Comparison of ENCODE assay signal across 19 cellular contexts in genomic region chr10:70601775-70602174, GRCh38. TPM values are rescaled to one million over a fixed set of nuclear protein-coding genes. Genes with fewer than 3 reads are reported as not detected.
DNase-seq lines count a peak whose midpoint lies in the region; ATAC-seq and TF ChIP-seq lines count a peak whose summit lies in the region.
"Had no signal": no experiment of that assay in that cellular context is flagged by ENCODE, and none has a peak within 500 bp of the region (broad histone marks: within the 10 kb centered on the region; RNA-seq: fewer than 3 reads in every experiment).

No MANE protein-coding gene starts in this region.

- H3K36me3 ChIP-seq in effector memory CD4-positive, alpha-beta T cell (ENCODE audit: control insufficient read depth, insufficient read depth, low read length): peaks cover 18% of the 10 kb centered on the region
- peaks cover 2% of the 10 kb centered on the region for H3K36me3 ChIP-seq in thymus (ENCODE audit: control insufficient read depth, insufficient read depth)
- H3K36me3 ChIP-seq in WERI-Rb-1: no peaks in the 10 kb centered on the region
- H3K36me3 ChIP-seq: ascending aorta, pancreas had no signal

- no peaks in the 10 kb centered on the region for H3K27me3 ChIP-seq in effector memory CD4-positive, alpha-beta T cell (replicated peaks; ENCODE audit: control insufficient read depth, insufficient read depth, low read length, poor library complexity, severe bottlenecking)
- H3K27me3 ChIP-seq in thymus (ENCODE audit: control insufficient read depth, insufficient read depth) (no peaks in the 10 kb centered on the region), WERI-Rb-1 (ENCODE audit: insufficient read depth, low read depth, severe bottlenecking) (no peaks in the 10 kb centered on the region)
- H3K27me3 ChIP-seq: ascending aorta, pancreas had no signal

- peak overlapping the region; percentile 95 for H3K27ac Mint-ChIP-seq in activated T-cell treated with anti-CD3 and anti-CD28 coated beads, Interleukin-2, amount 50 U/mL, for 72 hours

- H3K27me3 Mint-ChIP-seq in activated T-cell treated with anti-CD3 and anti-CD28 coated beads, Interleukin-2, amount 50 U/mL, for 72 hours (ENCODE audit: low read depth): no peaks in the 10 kb centered on the region
- H3K27me3 Mint-ChIP-seq: IgD-negative memory B cell had no signal

- H3K36me3 Mint-ChIP-seq in activated T-cell treated with anti-CD3 and anti-CD28 coated beads, Interleukin-2, amount 50 U/mL, for 72 hours (ENCODE audit: insufficient read depth in 2 of 2): peaks cover 3 to 6% of the 10 kb centered on the region in 2 donors
- H3K36me3 Mint-ChIP-seq: IgD-negative memory B cell had no signal

- no peaks in the 10 kb centered on the region for H3K9me3 ChIP-seq in effector memory CD4-positive, alpha-beta T cell (ENCODE audit: control insufficient read depth, low read length)
- H3K9me3 ChIP-seq in thymus (ENCODE audit: control insufficient read depth) (no peaks in the 10 kb centered on the region), WERI-Rb-1 (ENCODE audit: severe bottlenecking) (peaks cover under 1% of the 10 kb centered on the region)
- H3K9me3 ChIP-seq: ascending aorta, pancreas had no signal

- H3K4me1 Mint-ChIP-seq in activated T-cell treated with anti-CD3 and anti-CD28 coated beads, Interleukin-2, amount 50 U/mL, for 72 hours (ENCODE audit: low read depth): peaks cover 39% of the 10 kb centered on the region
- H3K4me1 Mint-ChIP-seq: IgD-negative memory B cell had no signal

- no peak for TF ChIP-seq CTCF in WERI-Rb-1 (IDR thresholded peaks at IDR 0.05; ENCODE audit: low read depth, low read length)

- no peak for ATAC-seq in activated T-cell treated with anti-CD3 and anti-CD28 coated beads, Interleukin-2, amount 50 U/mL, for 72 hours (replicated peaks in 1 of 2)
- ATAC-seq: pancreas had no signal

- DNase-seq in activated T-cell treated with anti-CD3 and anti-CD28 coated beads, Interleukin-2, amount 50 U/mL, for 72 hours: no peak
- DNase-seq in activated T-cell treated with anti-CD3 and anti-CD28 coated beads for 4 hours (no peak), SW480 (ENCODE audit: low spot score) (peak; percentile 44), NCI-H146 (lab: John Stamatoyannopoulos, UW) (no peak), WERI-Rb-1 (no peak), NCI-H2081 treated with DMSO at 0.1 percent for 48 hours (lab: John Stamatoyannopoulos, UW) (no peak)
- DNase-seq in effector memory CD4-positive, alpha-beta T cell: no peak
- DNase-seq: ACHN, Calu3, foreskin melanocyte, left colon, NCI-H1048, NCI-H774, pancreas had no signal

- H3K4me3 Mint-ChIP-seq in activated T-cell treated with anti-CD3 and anti-CD28 coated beads, Interleukin-2, amount 50 U/mL, for 72 hours: peak overlapping the region; percentile 93 to 98

- H3K4me3 ChIP-seq in effector memory CD4-positive, alpha-beta T cell (ENCODE audit: insufficient read depth, low read depth, low read length, poor library complexity, severe bottlenecking): peak overlapping the region; percentile 58
- H3K4me3 ChIP-seq in thymus (ENCODE audit: low read length) (peak overlapping the region; percentile 29), WERI-Rb-1 (ENCODE audit: low read depth, low read length) (no peak overlapping the region)
- H3K4me3 ChIP-seq: ascending aorta, GM12878, pancreas had no signal

- H3K27ac ChIP-seq in effector memory CD4-positive, alpha-beta T cell (ENCODE audit: insufficient read depth, low read length, poor library complexity, severe bottlenecking): peak overlapping the region; percentile 41
- H3K27ac ChIP-seq in thymus (ENCODE audit: low read depth) (no peak overlapping the region), WERI-Rb-1 (no peak overlapping the region)
- H3K27ac ChIP-seq: ascending aorta, pancreas, VCaP had no signal

- WGBS in thymus: 75% methylated on average over 4 of the region's 4 CpGs

- H3K4me1 ChIP-seq in effector memory CD4-positive, alpha-beta T cell (ENCODE audit: control insufficient read depth, insufficient read depth, low read length, poor library complexity, severe bottlenecking): peaks cover 28% of the 10 kb centered on the region
- H3K4me1 ChIP-seq in thymus (ENCODE audit: control insufficient read depth, insufficient read depth, low read length): peaks cover 10% of the 10 kb centered on the region
- H3K4me1 ChIP-seq: ascending aorta, pancreas had no signal

- H3K9me3 Mint-ChIP-seq in activated T-cell treated with anti-CD3 and anti-CD28 coated beads, Interleukin-2, amount 50 U/mL, for 72 hours: no peaks in the 10 kb centered on the region
- H3K9me3 Mint-ChIP-seq: IgD-negative memory B cell had no signal

RNA-seq across cellular contexts. Expression of gene PRF1, which starts 0.8 kb away (rescaled TPM):
- 100 to 1,000 TPM in 1 of 2 donors, 10 to 100 TPM in 1; 44.5 to 102 TPM for total RNA-seq in activated T-cell treated with anti-CD3 and anti-CD28 coated beads, Interleukin-2, amount 50 U/mL, for 72 hours
- 12.3 TPM for polyA plus RNA-seq in thymus
- total RNA-seq: Calu3 had no signal
